In genomic region chr6:7882505-7883257, GRCh38 we compare ENCODE assay signal across 16 cellular contexts.
"Had no signal": no experiment of that assay in that cellular context is flagged by ENCODE, and none has a peak within 500 bp of the region (broad histone marks: within the 10 kb centered on the region; RNA-seq: fewer than 3 reads in every experiment).

No MANE protein-coding gene starts in this region.

- FAIRE-seq: islet of Langerhans had no signal

- H3K9me3 ChIP-seq: gastrocnemius medialis, heart right ventricle, transverse colon had no signal

- DNase-seq: activated CD4-positive, alpha-beta T cell treated with anti-CD3 and anti-CD28 coated beads, Interleukin-2, amount 50 U/mL, for 4 hours; activated naive CD4-positive, alpha-beta T cell treated with anti-CD3 and anti-CD28 coated beads, Interleukin-2, amount 50 U/mL, for 16 hours; activated T-cell treated with anti-CD3 and anti-CD28 coated beads, Interleukin-2, amount 50 U/mL, for 1 hour; gastrocnemius medialis; heart right ventricle; naive thymus-derived CD8-positive, alpha-beta T cell; stimulated activated CD4-positive, alpha-beta T cell treated with anti-CD3 and anti-CD28 coated beads, Interleukin-4, amount 100 ng/mL, for 4 hours; stimulated activated CD8-positive, alpha-beta memory T cell treated with anti-CD3 and anti-CD28 coated beads, Interleukin-4, amount 100 ng/mL, for 48 hours; stimulated activated naive CD8-positive, alpha-beta T cell treated with anti-CD3 and anti-CD28 coated beads, Interleukin-15, Interleukin-2, amounts not matched to agents 100 U/mL and 50 U/mL, for 24 hours; T-helper 9 cell; transverse colon had no signal

- H3K4me3 ChIP-seq: cardiac muscle cell, gastrocnemius medialis, heart right ventricle, skin epidermis, transverse colon had no signal

- H3K4me1 ChIP-seq: gastrocnemius medialis, heart right ventricle, transverse colon had no signal

- H3K9me3 Mint-ChIP-seq: naive thymus-derived CD8-positive, alpha-beta T cell had no signal

- H3K27me3 Mint-ChIP-seq: naive thymus-derived CD8-positive, alpha-beta T cell had no signal

- H3K27ac Mint-ChIP-seq: naive thymus-derived CD8-positive, alpha-beta T cell had no signal

- H3K27ac ChIP-seq: cardiac muscle cell, gastrocnemius medialis, heart right ventricle, skin epidermis, transverse colon had no signal

- ATAC-seq: activated CD4-positive, CD25-positive, alpha-beta regulatory T cell treated with anti-CD3 and anti-CD28 coated beads, Interleukin-2, amount 50 U/mL, for 24 hours; gastrocnemius medialis; heart right ventricle; left lobe of liver; naive thymus-derived CD8-positive, alpha-beta T cell; stimulated activated naive CD8-positive, alpha-beta T cell treated with anti-CD3 and anti-CD28 coated beads, Interleukin-15, Interleukin-2, amounts not matched to agents 100 U/mL and 50 U/mL, for 24 hours had no signal

- H3K27me3 ChIP-seq: cardiac muscle cell, gastrocnemius medialis, heart right ventricle, transverse colon had no signal

- H3K4me3 Mint-ChIP-seq: naive thymus-derived CD8-positive, alpha-beta T cell had no signal
